1 cellular context compared by ENCODE assay signal in the genomic region with DNA sequence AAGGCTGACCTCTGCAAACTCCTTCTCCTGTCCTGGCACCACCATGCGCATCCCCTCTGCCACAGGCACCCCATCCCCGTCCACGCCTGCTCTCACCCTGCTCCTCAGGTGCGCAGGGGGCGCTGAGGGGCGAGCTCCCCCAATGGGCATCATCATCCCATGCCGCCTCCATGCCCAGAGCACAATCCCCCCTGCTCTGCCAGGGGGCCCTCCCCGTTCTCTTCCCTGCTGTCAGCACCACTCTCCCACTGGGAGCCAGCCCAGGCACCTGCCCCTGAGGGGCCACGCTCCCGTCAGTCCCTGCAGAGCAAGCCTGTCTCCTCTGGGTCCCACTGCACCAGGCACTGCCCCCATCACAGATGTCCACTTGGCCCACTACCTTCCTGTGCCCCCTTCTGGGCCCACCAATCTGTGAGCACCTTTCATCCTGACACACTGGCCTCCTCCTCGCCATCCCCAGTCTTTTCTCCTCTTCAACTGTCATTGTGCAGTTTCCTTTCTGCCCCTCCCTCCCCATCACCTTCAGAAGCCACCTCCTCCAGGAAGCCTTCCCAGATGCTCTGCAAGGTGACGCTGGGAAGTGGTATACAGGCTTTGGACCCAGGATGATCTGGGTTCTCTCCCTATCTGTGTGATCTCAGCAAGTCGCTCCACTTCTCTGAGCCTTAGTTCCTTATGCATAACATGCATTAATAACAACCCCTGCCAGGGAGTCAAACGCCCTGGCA.
A peak's percentile ranks its signal among the peaks of the same experiment; 100 is the strongest.
TF ChIP-seq lines count a peak whose summit lies in the region.

No MANE protein-coding gene starts in this region.

TF ChIP-seq in K562, 482 proteins besides CTCF, POLR2A, EP300 and RAD21 (continued from another document):
- TF ChIP-seq ZNF609 (CRISPR knock-in tag; IDR thresholded peaks at IDR 0.05; ENCODE audit: borderline replicate concordance) = no peak
- TF ChIP-seq ZFP36 (IDR thresholded peaks at IDR 0.05; ENCODE audit: low read depth, low read length, partially characterized antibody) = peak; percentile 93
